Comparison of ENCODE assay signal across 19 cellular contexts in genomic region chr9:131449276-131449675, GRCh38. TPM values are rescaled to one million over a fixed set of nuclear protein-coding genes. Genes with fewer than 3 reads are reported as not detected.
DNase-seq lines count a peak whose midpoint lies in the region; ATAC-seq and TF ChIP-seq lines count a peak whose summit lies in the region.
"Had no signal": no experiment of that assay in that cellular context is flagged by ENCODE, and none has a peak within 500 bp of the region (broad histone marks: within the 10 kb centered on the region; RNA-seq: fewer than 3 reads in every experiment).

No MANE protein-coding gene starts in this region.

- peaks cover 17% of the 10 kb centered on the region for H3F3A ChIP-seq in smooth muscle cell (ENCODE audit: low read depth)

- H3K9me3 ChIP-seq in T-helper 17 cell (ENCODE audit: control insufficient read depth, low read length, poor library complexity, severe bottlenecking) (no peaks in the 10 kb centered on the region), smooth muscle cell (replicated peaks; ENCODE audit: low read depth) (no peaks in the 10 kb centered on the region), hepatocyte (ENCODE audit: low read depth) (no peaks in the 10 kb centered on the region)
- H3K9me3 ChIP-seq: heart right ventricle had no signal

- H3K27ac Mint-ChIP-seq in T-helper 17 cell: peak overlapping the region; percentile 57
- H3K27ac Mint-ChIP-seq in chondrocyte (ENCODE audit: unreplicated experiment): peak overlapping the region; percentile 8

- no peaks in the 10 kb centered on the region for H3K27me3 ChIP-seq in smooth muscle cell (ENCODE audit: low read depth)
- H3K27me3 ChIP-seq in hepatocyte: no peaks in the 10 kb centered on the region
- H3K27me3 ChIP-seq: heart right ventricle had no signal

- H3K27ac ChIP-seq in smooth muscle cell (ENCODE audit: low read depth) (peak overlapping the region; percentile 12), hepatocyte (no peak overlapping the region)
- H3K27ac ChIP-seq: heart right ventricle had no signal

- H3K27me3 Mint-ChIP-seq in T-helper 17 cell: no peaks in the 10 kb centered on the region
- no peaks in the 10 kb centered on the region for H3K27me3 Mint-ChIP-seq in chondrocyte (ENCODE audit: low read depth)

- H3K4me1 Mint-ChIP-seq in T-helper 17 cell (peaks cover 13% of the 10 kb centered on the region), chondrocyte (ENCODE audit: low read depth) (no peaks in the 10 kb centered on the region)

- H3K36me3 ChIP-seq in smooth muscle cell (ENCODE audit: low read depth) (peaks cover 28% of the 10 kb centered on the region), hepatocyte (replicated peaks; ENCODE audit: insufficient read depth, low read depth) (no peaks in the 10 kb centered on the region)

- TF ChIP-seq CTCF in chondrocyte (IDR thresholded peaks at IDR 0.05): no peak
- TF ChIP-seq CTCF in smooth muscle cell (IDR thresholded peaks at IDR 0.05; ENCODE audit: borderline replicate concordance, insufficient read depth, poor library complexity, severe bottlenecking): no peak
- TF ChIP-seq CTCF in hepatocyte (IDR thresholded peaks at IDR 0.05; ENCODE audit: poor library complexity): no peak

- H3K36me3 Mint-ChIP-seq in T-helper 17 cell (ENCODE audit: low read depth) (peaks cover 3% of the 10 kb centered on the region), chondrocyte (ENCODE audit: low read depth) (peaks cover 53% of the 10 kb centered on the region)

- H3K79me2 ChIP-seq in smooth muscle cell (ENCODE audit: low read depth) (peaks cover 74% of the 10 kb centered on the region), hepatocyte (peaks cover 70% of the 10 kb centered on the region)

- no peaks in the 10 kb centered on the region for H3K9me3 Mint-ChIP-seq in chondrocyte (ENCODE audit: low read depth)

- H3K4me2 ChIP-seq in smooth muscle cell (no peak overlapping the region), hepatocyte (no peak overlapping the region)

- DNase-seq in activated effector memory CD4-positive, alpha-beta T cell treated with anti-CD3 and anti-CD28 coated beads, Interleukin-2, amount 50 U/mL, for 16 hours: peak; percentile 33
- no peak for DNase-seq in activated effector memory CD4-positive, alpha-beta T cell treated with Interleukin-2 at 50 U/mL for 16 hours
- DNase-seq in T-helper 17 cell: no peak
- DNase-seq in chondrocyte (ENCODE audit: low spot score): no peak
- DNase-seq in smooth muscle cell (lab: John Stamatoyannopoulos, UW; ENCODE audit: unreplicated experiment): no peak
- no peak for DNase-seq in NCI-H2029 (lab: John Stamatoyannopoulos, UW)
- no peak for DNase-seq in hepatocyte (ENCODE audit: low spot score)
- no peak for DNase-seq in COLO829 (ENCODE audit: low spot score)
- DNase-seq: activated CD4-positive, CD25-positive, alpha-beta regulatory T cell treated with anti-CD3 and anti-CD28 coated beads, Interleukin-2, amount 50 U/mL, for 72 hours; amygdala; DMS79; effector memory CD4-positive, alpha-beta T cell; H7; heart right ventricle; left ventricle myocardium superior; NCI-H1417 treated with DMSO at 0.1 percent for 48 hours; occipital lobe; retina; SIG-M5 had no signal

- peaks cover 92% of the 10 kb centered on the region for H4K20me1 ChIP-seq in smooth muscle cell (ENCODE audit: low read depth)
- H4K20me1 ChIP-seq in hepatocyte (ENCODE audit: insufficient read depth, poor library complexity, severe bottlenecking): peaks cover 20% of the 10 kb centered on the region

- ATAC-seq in T-helper 17 cell: no peak
- ATAC-seq: heart right ventricle, left ventricle myocardium superior had no signal

- H3K9ac ChIP-seq in smooth muscle cell (ENCODE audit: low read depth): no peak overlapping the region

- no peak overlapping the region for H2AFZ ChIP-seq in smooth muscle cell (ENCODE audit: low read depth)
- no peak overlapping the region for H2AFZ ChIP-seq in hepatocyte

- H3K4me3 Mint-ChIP-seq in T-helper 17 cell (no peak overlapping the region), chondrocyte (ENCODE audit: unreplicated experiment) (no peak overlapping the region)

- H3K4me1 ChIP-seq in smooth muscle cell (ENCODE audit: low read depth) (peaks cover 3% of the 10 kb centered on the region), hepatocyte (ENCODE audit: insufficient read depth) (no peaks in the 10 kb centered on the region)
- H3K4me1 ChIP-seq: heart right ventricle had no signal

- no peaks in the 10 kb centered on the region for H3K9me2 ChIP-seq in hepatocyte (replicated peaks; ENCODE audit: insufficient read depth)

- H3K4me3 ChIP-seq in smooth muscle cell (no peak overlapping the region), hepatocyte (no peak overlapping the region)
- H3K4me3 ChIP-seq: heart right ventricle had no signal

RNA-seq across cellular contexts. Expression of gene POMT1, which starts 53.4 kb away (rescaled TPM):
- total RNA-seq in T-helper 17 cell (10 to 100 TPM; 50.0 to 54.0 TPM), chondrocyte (46.7 to 48.0 TPM (median 46.8 TPM) in 3 replicates), smooth muscle cell (11.8 and 14.6 TPM in 2 replicates), hepatocyte (27.4 and 35.3 TPM in 2 replicates)
- polyA plus RNA-seq in smooth muscle cell (15.2 and 23.6 TPM in 2 replicates), hepatocyte (34.4 and 44.8 TPM in 2 replicates)

RNA-seq across cellular contexts. Expression of gene PRRC2B, which starts 55.4 kb away (rescaled TPM):
- total RNA-seq in T-helper 17 cell: 100 to 1,000 TPM; 193 to 241 TPM
- 233 to 235 TPM (median 235 TPM) in 3 replicates for total RNA-seq in chondrocyte
- total RNA-seq in smooth muscle cell: 73.5 and 97.2 TPM in 2 replicates
- polyA plus RNA-seq in smooth muscle cell: 38.6 and 53.7 TPM in 2 replicates
- total RNA-seq in hepatocyte: 76.8 and 118 TPM in 2 replicates
- polyA plus RNA-seq in hepatocyte: 44.6 and 48.2 TPM in 2 replicates
